Comparison of ENCODE assay signal across 17 cellular contexts in genomic region chr1:14137411-14138134, GRCh38.
"Had no signal": no experiment of that assay in that cellular context is flagged by ENCODE, and none has a peak within 500 bp of the region (broad histone marks: within the 10 kb centered on the region; RNA-seq: fewer than 3 reads in every experiment).

No MANE protein-coding gene starts in this region.

- H3K79me2 ChIP-seq: hepatocyte had no signal

- H3K4me3 Mint-ChIP-seq: activated B cell treated with CpG ODN at 0.5 μM for 24 hours; activated CD4-positive, alpha-beta T cell treated with anti-CD3 and anti-CD28 coated beads, Interleukin-2, amount 10 ng/mL, durations not matched to agents 24 days and 14 days; activated T-cell treated with anti-CD3 and anti-CD28 coated beads, Interleukin-2, amount 50 U/mL, for 72 hours; central memory CD8-positive, alpha-beta T cell; nephron progenitor cell; T-helper 17 cell; type B pancreatic cell had no signal

- H3K36me3 ChIP-seq: right atrium auricular region had no signal

- H3K27me3 Mint-ChIP-seq: activated B cell treated with CpG ODN at 0.5 μM for 24 hours; activated CD4-positive, alpha-beta T cell treated with anti-CD3 and anti-CD28 coated beads, Interleukin-2, amount 10 ng/mL, durations not matched to agents 24 days and 14 days had no signal

- H3K4me2 ChIP-seq: hepatocyte had no signal

- ATAC-seq: activated naive CD4-positive, alpha-beta T cell treated with anti-CD3 and anti-CD28 coated beads, Interleukin-2, amount 50 U/mL, for 72 hours; activated T-cell treated with anti-CD3 and anti-CD28 coated beads, Interleukin-2, amount 50 U/mL, for 72 hours; stimulated activated naive CD8-positive, alpha-beta T cell treated with anti-CD3 and anti-CD28 coated beads, Interleukin-15, Interleukin-2, amounts not matched to agents 100 U/mL and 50 U/mL, for 24 hours; T-helper 17 cell had no signal

- H3K9me3 Mint-ChIP-seq: activated B cell treated with CpG ODN at 0.5 μM for 24 hours; activated CD4-positive, alpha-beta T cell treated with anti-CD3 and anti-CD28 coated beads, Interleukin-2, amount 10 ng/mL, durations not matched to agents 24 days and 14 days; activated naive CD4-positive, alpha-beta T cell treated with anti-CD3 and anti-CD28 coated beads, Interleukin-2, amount 50 U/mL, for 72 hours; activated T-cell treated with anti-CD3 and anti-CD28 coated beads, Interleukin-2, amount 50 U/mL, for 72 hours; central memory CD8-positive, alpha-beta T cell; nephron progenitor cell; type B pancreatic cell had no signal

- H3K4me1 Mint-ChIP-seq: activated B cell treated with CpG ODN at 0.5 μM for 24 hours; activated CD4-positive, alpha-beta T cell treated with anti-CD3 and anti-CD28 coated beads, Interleukin-2, amount 10 ng/mL, durations not matched to agents 24 days and 14 days; central memory CD8-positive, alpha-beta T cell; T-helper 17 cell had no signal

- H2AFZ ChIP-seq: hepatocyte had no signal

- H3K27ac Mint-ChIP-seq: activated B cell treated with CpG ODN at 0.5 μM for 24 hours; activated CD4-positive, alpha-beta T cell treated with anti-CD3 and anti-CD28 coated beads, Interleukin-2, amount 10 ng/mL, durations not matched to agents 24 days and 14 days; activated naive CD4-positive, alpha-beta T cell treated with anti-CD3 and anti-CD28 coated beads, Interleukin-2, amount 50 U/mL, for 72 hours; activated T-cell treated with anti-CD3 and anti-CD28 coated beads, Interleukin-2, amount 50 U/mL, for 72 hours; nephron progenitor cell; progenitor cell of endocrine pancreas; T-helper 17 cell; type B pancreatic cell had no signal

- H3K27me3 ChIP-seq: hepatocyte, right atrium auricular region had no signal

- H3K27ac ChIP-seq: hepatocyte, right atrium auricular region had no signal

- DNase-seq: activated B cell treated with CpG ODN at 0.5 μM for 24 hours; activated CD4-positive, alpha-beta T cell treated with anti-CD3 and anti-CD28 coated beads, Interleukin-2, amount 10 ng/mL, durations not matched to agents 24 days and 14 days; activated CD8-positive, alpha-beta memory T cell treated with anti-CD3 and anti-CD28 coated beads, Interleukin-2, amount 50 U/mL, for 48 hours; activated gamma-delta T cell; activated T-cell treated with anti-CD3 and anti-CD28 coated beads, Interleukin-2, amount 50 U/mL, for 72 hours; amniotic stem cell; nephron progenitor cell; small intestine; stimulated activated naive CD8-positive, alpha-beta T cell treated with anti-CD3 and anti-CD28 coated beads, Interleukin-15, Interleukin-2, amounts not matched to agents 100 U/mL and 50 U/mL, for 24 hours; T-helper 17 cell had no signal

- H3K4me3 ChIP-seq: coronary artery, hepatocyte, right atrium auricular region had no signal

- H3K9me3 ChIP-seq: right atrium auricular region had no signal

- H3K36me3 Mint-ChIP-seq: activated naive CD4-positive, alpha-beta T cell treated with anti-CD3 and anti-CD28 coated beads, Interleukin-2, amount 50 U/mL, for 72 hours; type B pancreatic cell had no signal
